8 cellular contexts compared by ENCODE assay signal in the genomic region with DNA sequence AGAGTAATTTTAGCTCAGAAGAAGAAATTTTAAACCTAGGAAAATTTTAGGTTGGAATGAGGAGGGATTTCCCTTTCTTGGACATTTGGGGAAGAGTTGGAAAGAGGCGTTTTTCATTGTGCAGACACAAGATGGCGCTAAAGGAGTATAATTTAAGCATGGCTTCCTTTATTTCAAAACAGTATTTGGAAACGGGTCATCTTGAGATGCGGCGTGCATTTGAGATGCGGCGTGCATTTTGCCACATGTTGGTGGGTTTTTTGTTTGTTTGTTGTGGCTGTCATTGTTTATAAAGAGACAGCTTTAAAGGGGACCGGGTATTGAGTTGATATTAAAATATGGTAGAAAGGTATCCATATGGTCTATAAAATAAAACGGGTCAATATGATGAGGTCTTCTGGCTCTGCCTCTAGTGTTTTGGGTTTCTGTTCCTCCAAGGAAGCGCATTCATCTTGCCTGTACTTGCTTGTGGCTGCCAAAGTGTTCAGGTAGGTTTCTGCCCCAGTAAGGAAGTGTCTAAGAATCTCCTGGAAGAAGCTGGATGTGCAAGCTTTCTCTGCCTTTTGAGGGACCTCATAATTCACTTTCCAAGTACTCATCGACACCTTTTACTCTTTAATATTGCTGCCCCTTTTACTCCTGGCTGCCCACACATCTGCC.
DNase-seq lines count a peak whose midpoint lies in the region; ATAC-seq and TF ChIP-seq lines count a peak whose summit lies in the region.

No MANE protein-coding gene starts in this region.

- H3K36me3 ChIP-seq in prostate gland = no peaks in the 10 kb centered on the region

- peaks cover 7% of the 10 kb centered on the region for H3K27me3 Mint-ChIP-seq in activated T-cell treated with anti-CD3 and anti-CD28 coated beads, Interleukin-2, amount 50 U/mL, for 4 hours (ENCODE audit: low read depth)

- CTCF ChIA-PET in HEK293T (lab: Yijun Ruan, JAX) = interaction anchor here (0.7 to 2.9 kb wide), 7 partner anchors 10 to 1286 kb away, joined by 3 to 18 read pairs (median 3); no protein-coding TSS in a partner anchor

- no peaks in the 10 kb centered on the region for H3K27me3 ChIP-seq in foreskin keratinocyte
- no peaks in the 10 kb centered on the region for H3K27me3 ChIP-seq in prostate gland (replicated peaks; ENCODE audit: insufficient read depth)

- H3K4me3 Mint-ChIP-seq in activated T-cell treated with anti-CD3 and anti-CD28 coated beads, Interleukin-2, amount 50 U/mL, for 4 hours = peak overlapping the region; percentile 52

- H3K9me3 Mint-ChIP-seq in activated T-cell treated with anti-CD3 and anti-CD28 coated beads, Interleukin-2, amount 50 U/mL, for 4 hours = no peaks in the 10 kb centered on the region

- DNase-seq in DMS 273 treated with DMSO at 0.1 percent for 48 hours (lab: John Stamatoyannopoulos, UW) (peak; percentile 47), HEK293T (ENCODE audit: extremely low spot score) (peak; percentile 61), NCI-H460 (ENCODE audit: extremely low read depth, low read depth) (peak; percentile 69), foreskin keratinocyte (peak; percentile 51 to 68), prostate gland (ENCODE audit: low spot score) (peak; percentile 19), T1000 (lab: John Stamatoyannopoulos, UW) (no peak), GF-D8 (lab: John Stamatoyannopoulos, UW) (no peak)
- DNase-seq in activated T-cell treated with anti-CD3 and anti-CD28 coated beads, Interleukin-2, amount 50 U/mL, for 4 hours = no peak

- no peak for TF ChIP-seq POLR2A in prostate gland (IDR thresholded peaks at IDR 0.05)

- no peak overlapping the region for H3K4me3 ChIP-seq in prostate gland

- ATAC-seq in activated T-cell treated with anti-CD3 and anti-CD28 coated beads, Interleukin-2, amount 50 U/mL, for 4 hours = peak in 1 of 2 donors; percentile 57
- ATAC-seq in foreskin keratinocyte = peak; percentile 50

- H3K4me1 ChIP-seq in foreskin keratinocyte (no peaks in the 10 kb centered on the region), prostate gland (replicated peaks) (no peaks in the 10 kb centered on the region)

- H3K27ac ChIP-seq in foreskin keratinocyte (no peak overlapping the region), prostate gland (no peak overlapping the region)

- intact Hi-C loops in prostate gland (cut with DNase I) = loop anchor here (10.0 kb wide), 1 partner anchor 200 kb away; no protein-coding TSS in a partner anchor

- H3K36me3 Mint-ChIP-seq in activated T-cell treated with anti-CD3 and anti-CD28 coated beads, Interleukin-2, amount 50 U/mL, for 4 hours (ENCODE audit: insufficient read depth) = no peaks in the 10 kb centered on the region

- 10% methylated on average over 11 of the region's 11 CpGs for whole genome bisulfite sequencing in prostate gland

- POLR2A ChIA-PET in HEK293T (lab: Yijun Ruan, JAX) = no interaction called here

- peaks cover 4% of the 10 kb centered on the region for H3K4me1 Mint-ChIP-seq in activated T-cell treated with anti-CD3 and anti-CD28 coated beads, Interleukin-2, amount 50 U/mL, for 4 hours (ENCODE audit: low read depth)

- no peaks in the 10 kb centered on the region for H3K9me3 ChIP-seq in prostate gland

- peak; percentile 87 for TF ChIP-seq CTCF in foreskin keratinocyte (conservative IDR thresholded peaks at IDR 0.05)
- TF ChIP-seq CTCF in prostate gland (IDR thresholded peaks at IDR 0.05) = peak in 3 of 4 experiments; percentile 48 to 58 (median 56)

TF ChIP-seq in HEK293T, 16 proteins besides CTCF, POLR2A, EP300 and RAD21:
- TF ChIP-seq L3MBTL2 (conservative IDR thresholded peaks at IDR 0.05) (peak; percentile 69), NFRKB (IDR thresholded peaks at IDR 0.05) (no peak)

Comparison
In these comparisons a context has a peak if more than half of its experiments do, and no peak if none do; other contexts are left out.
1. DNase-seq: peak in DMS 273 treated with DMSO at 0.1 percent for 48 hours (single experiment), HEK293T (single experiment), NCI-H460 (single experiment), foreskin keratinocyte (2 of 2) and prostate gland (single experiment); none in activated T-cell treated with anti-CD3 and anti-CD28 coated beads, Interleukin-2, amount 50 U/mL, for 4 hours (single experiment), T1000 (single experiment) and GF-D8 (single experiment).